In the genomic region with DNA sequence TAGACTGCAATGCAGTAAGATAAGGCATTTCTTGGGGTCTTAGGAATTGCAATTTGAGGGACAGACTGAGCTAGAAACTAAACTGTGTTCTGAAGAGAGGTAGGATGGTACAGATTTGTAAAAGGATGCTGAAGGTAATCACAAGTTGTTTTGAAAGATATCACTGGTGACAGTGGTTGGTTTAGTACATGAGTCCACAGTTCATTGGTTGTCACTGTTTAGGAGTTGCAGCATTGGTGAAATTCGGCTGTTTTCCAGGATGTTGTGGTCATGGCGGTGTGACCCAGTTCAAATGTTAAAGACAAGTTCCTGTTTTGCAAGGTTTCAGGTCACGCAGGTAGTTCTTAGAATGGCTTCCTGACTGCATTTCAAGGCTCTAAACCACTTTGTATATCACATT, we compare ENCODE assay signal across 9 cellular contexts.
DNase-seq lines count a peak whose midpoint lies in the region; ATAC-seq and FAIRE-seq lines count a peak whose summit lies in the region.
"Had no signal": no experiment of that assay in that cellular context is flagged by ENCODE, and none has a peak within 500 bp of the region (broad histone marks: within the 10 kb centered on the region; RNA-seq: fewer than 3 reads in every experiment).

No MANE protein-coding gene starts in this region.

- ATAC-seq in HG03565 (IDR thresholded peaks at IDR 0.05; ENCODE audit: unreplicated experiment) = peak; percentile 99
- ATAC-seq: left lung had no signal

- no peak for FAIRE-seq in frontal cortex (lab: Jason Lieb, UNC)

- DNase-seq in activated gamma-delta T cell treated with Interleukin-2 at 50 U/mL for 16 hours = peak; percentile 79
- DNase-seq in activated gamma-delta T cell (lab: John Stamatoyannopoulos, UW) = no peak
- DNase-seq in activated CD8-positive, alpha-beta memory T cell treated with anti-CD3 and anti-CD28 coated beads, Interleukin-2, amount 50 U/mL, for 4 hours = peak; percentile 41
- DNase-seq in stimulated activated CD4-positive, alpha-beta T cell treated with anti-CD3 and anti-CD28 coated beads, Interleukin-15, amount 100 ng/mL, for 48 hours (ENCODE audit: low read depth in 2 of 2) = peak; percentile 24 to 33
- DNase-seq in H4 (ENCODE audit: low spot score) = no peak
- DNase-seq in DMS153 treated with DMSO at 0.1 percent for 48 hours (lab: John Stamatoyannopoulos, UW; ENCODE audit: unreplicated experiment) = no peak
- no peak for DNase-seq in frontal cortex (ENCODE audit: low spot score in 2 of 2)

Comparison
In these comparisons a context has a peak if more than half of its experiments do, and no peak if none do; other contexts are left out.
1. DNase-seq: peak in activated gamma-delta T cell treated with Interleukin-2 at 50 U/mL for 16 hours (single experiment), activated CD8-positive, alpha-beta memory T cell treated with anti-CD3 and anti-CD28 coated beads, Interleukin-2, amount 50 U/mL, for 4 hours (single experiment) and stimulated activated CD4-positive, alpha-beta T cell treated with anti-CD3 and anti-CD28 coated beads, Interleukin-15, amount 100 ng/mL, for 48 hours (2 of 2); none in activated gamma-delta T cell (single experiment), H4 (single experiment), DMS153 treated with DMSO at 0.1 percent for 48 hours (single experiment) and frontal cortex (0 of 2).